In the genomic region with DNA sequence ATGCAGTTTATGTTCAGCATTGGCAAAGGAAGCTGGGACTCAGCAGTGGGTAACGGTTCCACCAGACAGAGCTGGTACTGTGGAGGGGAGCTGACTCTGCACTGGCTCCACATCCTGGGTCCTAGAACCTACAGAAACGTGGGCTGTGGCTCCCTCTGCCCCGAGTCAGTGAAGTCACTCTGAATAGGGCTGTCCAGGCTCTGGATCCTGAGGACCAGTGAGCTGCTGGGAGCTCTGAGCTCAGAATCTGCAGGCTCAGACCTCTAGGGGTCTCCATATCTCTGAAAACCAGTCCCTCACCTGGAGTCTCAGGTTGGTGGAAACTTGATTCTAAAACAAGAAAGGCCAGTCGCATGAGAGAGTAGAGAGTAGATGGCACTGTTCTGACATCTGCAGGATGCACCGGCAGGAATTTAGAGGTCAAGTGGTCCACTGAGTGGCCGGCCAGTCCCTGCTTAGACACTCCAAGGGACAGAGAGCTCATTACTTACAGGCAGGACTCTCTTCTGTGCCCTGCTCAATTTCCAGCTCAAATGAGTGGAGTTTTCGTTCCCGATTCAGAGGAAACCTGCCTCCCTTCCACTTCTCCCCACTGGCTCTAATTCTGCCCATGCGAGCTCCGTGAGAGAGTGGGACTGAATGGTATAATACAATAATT, we compare ENCODE assay signal across 11 cellular contexts. TPM values are rescaled to one million over a fixed set of nuclear protein-coding genes. Genes with fewer than 3 reads are reported as not detected.
A peak's percentile ranks its signal among the peaks of the same experiment; 100 is the strongest.
DNase-seq lines count a peak whose midpoint lies in the region; ATAC-seq, FAIRE-seq and TF ChIP-seq lines count a peak whose summit lies in the region.
"Had no signal": no experiment of that assay in that cellular context is flagged by ENCODE, and none has a peak within 500 bp of the region (broad histone marks: within the 10 kb centered on the region; RNA-seq: fewer than 3 reads in every experiment).

No MANE protein-coding gene starts in this region.

- CTCF ChIA-PET in IMR-90 (lab: Yijun Ruan, JAX) (interaction anchor here (0.6 to 1.1 kb wide), 4 partner anchors 12 to 154 kb away, joined by 3 to 8 read pairs (median 3); no protein-coding TSS in a partner anchor), GM12878 (lab: Yijun Ruan, JAX) (interaction anchor here (0.6 to 18.7 kb wide), 37 partner anchors 8 to 914 kb away, joined by 3 to 756 read pairs (median 5); a partner anchor contains a TSS)

- peaks cover 13% of the 10 kb centered on the region for H3K9me1 ChIP-seq in IMR-90 (ENCODE audit: insufficient read depth, low read length)

- H2AFZ ChIP-seq in IMR-90 (replicated peaks; ENCODE audit: low read length, poor library complexity) (no peak overlapping the region), GM12878 (ENCODE audit: control insufficient read depth, low read depth, low read length) (peak overlapping the region; percentile 6; the same call in 1 of the 2 replicates)

- no peak overlapping the region for H4K5ac ChIP-seq in IMR-90 (ENCODE audit: low read depth, low read length)

- H3K23ac ChIP-seq in IMR-90 (ENCODE audit: low read depth, low read length) = 0 out of 2 replicates have a peak overlapping the region, but pooled peaks have one; percentile 8

- ATAC-seq in IMR-90 (ENCODE audit: low read depth) (no peak), GM12878 (peak; percentile 90), lung (ENCODE audit: insufficient read depth, low FRiP score) (peak; percentile 24), GM18907 (IDR thresholded peaks at IDR 0.05; ENCODE audit: unreplicated experiment) (no peak)

- no peak for DNase-seq in IMR-90
- DNase-seq in GM12878 (ENCODE audit: low read depth, low spot score) = no peak
- no peak for DNase-seq in lung (ENCODE audit: low spot score)
- DNase-seq in glomerular visceral epithelial cell (ENCODE audit: extremely low spot score) = no peak
- no peak for DNase-seq in stimulated activated CD4-positive, alpha-beta T cell treated with anti-CD3 and anti-CD28 coated beads, Interleukin-4, amount 100 ng/mL, for 4 hours
- DNase-seq in activated effector memory CD4-positive, alpha-beta T cell treated with anti-CD3 and anti-CD28 coated beads, Interleukin-2, amount 50 U/mL, for 16 hours = no peak

- SMC1A ChIA-PET in GM12878 (lab: Charles Lee; ENCODE audit: uncharacterized antibody, unreplicated experiment) = interaction anchor here (0.6 to 12.9 kb wide), 21 partner anchors 10 to 148 kb away, joined by 3 to 274 read pairs (median 4); a partner anchor contains a TSS

- peaks cover 8% of the 10 kb centered on the region; the same call in 1 of the 2 replicates for H4K20me1 ChIP-seq in IMR-90 (ENCODE audit: insufficient read depth, low read length)
- no peaks in the 10 kb centered on the region for H4K20me1 ChIP-seq in GM12878 (ENCODE audit: control insufficient read depth, insufficient read depth)

- TF ChIP-seq CTCF in IMR-90 (conservative IDR thresholded peaks at IDR 0.05; ENCODE audit: low read depth, low read length) = peak; percentile 5; the same call in 1 of the 2 replicates
- TF ChIP-seq CTCF in GM12878 (IDR thresholded peaks at IDR 0.05 in 2 of 3, conservative IDR thresholded peaks at IDR 0.05 in 1 of 3; ENCODE audit: control insufficient read depth in 2 of 3, extremely low read depth in 1 of 3, insufficient read depth in 1 of 3, low read depth in 3 of 3, low read length in 3 of 3) = peak; percentile 46 to 56 (median 48); a peak in 5 of 6 replicates
- peak; percentile 2 for TF ChIP-seq CTCF in lung (IDR thresholded peaks at IDR 0.05; ENCODE audit: control extremely low read depth, extremely low read depth)

- H2AK5ac ChIP-seq in IMR-90 (ENCODE audit: low read depth, low read length) = 0 out of 2 replicates have a peak overlapping the region, but pooled peaks have one; percentile 56

- H3K56ac ChIP-seq in IMR-90 (ENCODE audit: extremely low read depth, insufficient read depth, low read length) = no peak overlapping the region

- H3K4me3 ChIP-seq in IMR-90 (ENCODE audit: insufficient read depth, low read depth, low read length) (no peak overlapping the region), GM12878 (no peak overlapping the region), lung (no peak overlapping the region)

- intact Hi-C loops in IMR-90 (cut with micrococcal nuclease) (no loop called here), GM12878 (cut with micrococcal nuclease; ENCODE audit: unreplicated experiment) (no loop called here)

- no peak for TF ChIP-seq POLR2A in IMR-90 (IDR thresholded peaks at IDR 0.05; ENCODE audit: low read depth, low read length)
- no peak for TF ChIP-seq POLR2A in GM12878 (IDR thresholded peaks at IDR 0.05; ENCODE audit: low read depth, low read length)

- no peak overlapping the region for H2BK5ac ChIP-seq in IMR-90 (ENCODE audit: low read depth, low read length, poor library complexity, severe bottlenecking)

- H3K36me3 ChIP-seq in IMR-90 (ENCODE audit: control insufficient read depth, insufficient read depth, low read length) = no peaks in the 10 kb centered on the region
- no peaks in the 10 kb centered on the region for H3K36me3 ChIP-seq in GM12878 (ENCODE audit: control insufficient read depth in 2 of 2, insufficient read depth in 2 of 2, low read length in 1 of 2)
- H3K36me3 ChIP-seq in lung (ENCODE audit: control insufficient read depth in 2 of 2, insufficient read depth in 2 of 2, low read length in 2 of 2) = no peaks in the 10 kb centered on the region

- BruUV-seq in IMR-90 (replicated peaks; lab: Mats Ljungman, UMichigan) (no TSS peak), GM12878 (replicated peaks; lab: Mats Ljungman, UMichigan) (no TSS peak)

- peak overlapping the region; percentile 25; the same call in 1 of the 2 replicates for H2BK20ac ChIP-seq in IMR-90 (ENCODE audit: low read depth, low read length)

- FAIRE-seq in G401.6 (lab: Jason Lieb, UNC) = peak; percentile 88
- FAIRE-seq in GM12878 (lab: Jason Lieb, UNC) = peak; percentile 7

- TF ChIP-seq RAD21 in IMR-90 (IDR thresholded peaks at IDR 0.05; ENCODE audit: low read length) (no peak), GM12878 (IDR thresholded peaks at IDR 0.05; ENCODE audit: insufficient read depth, low read depth, low read length) (peak; percentile 58)

- H3K9me3 ChIP-seq in IMR-90 (ENCODE audit: control insufficient read depth, insufficient read depth, low read length) = peaks cover 5% of the 10 kb centered on the region; the same call in 1 of the 2 replicates
- peaks cover 13% of the 10 kb centered on the region; the same call in 2 of the 3 replicates for H3K9me3 ChIP-seq in GM12878 (replicated peaks; ENCODE audit: control insufficient read depth, insufficient read depth, low read length)
- peaks cover 0 to 5% of the 10 kb centered on the region in 2 donors for H3K9me3 ChIP-seq in lung (ENCODE audit: control insufficient read depth in 2 of 2, insufficient read depth in 1 of 2, low read length in 1 of 2)

- H3K9ac ChIP-seq in IMR-90 (ENCODE audit: low read depth, low read length) (no peak overlapping the region), GM12878 (ENCODE audit: control insufficient read depth, insufficient read depth, low read length) (no peak overlapping the region)
- H3K9ac ChIP-seq: KMS-11 had no signal

- POLR2A ChIA-PET in IMR-90 (lab: Charles Lee; ENCODE audit: unreplicated experiment) = no interaction called here
- POLR2A ChIA-PET in GM12878 (lab: Charles Lee) = interaction anchor here (0.8 to 2.9 kb wide), 8 partner anchors 34 to 99 kb away, joined by 3 to 11 read pairs (median 4); no protein-coding TSS in a partner anchor

- RAD21 ChIA-PET in GM12878 (lab: Charles Lee; ENCODE audit: unreplicated experiment) = interaction anchor here (0.5 to 5.5 kb wide), 19 partner anchors 10 to 140 kb away, joined by 3 to 180 read pairs (median 4); a partner anchor contains a TSS

- no peaks in the 10 kb centered on the region for H3K27me3 ChIP-seq in IMR-90 (ENCODE audit: control insufficient read depth, insufficient read depth, low read length)
- H3K27me3 ChIP-seq in GM12878 (replicated peaks in 1 of 2; ENCODE audit: control insufficient read depth in 2 of 2, insufficient read depth in 2 of 2, low read length in 1 of 2) = no peaks in the 10 kb centered on the region
- no peaks in the 10 kb centered on the region for H3K27me3 ChIP-seq in lung (ENCODE audit: control insufficient read depth, insufficient read depth)

- WGBS in IMR-90 (ENCODE audit: extremely low coverage in 2 of 2, insufficient read length in 1 of 2), 2 experiments = 46% methylated on average over 3 of the region's 10 CpGs; no CpG with 5 or more reads in 1 of the 2 experiments
- 53% methylated on average over 10 of the region's 10 CpGs for WGBS in GM12878 (ENCODE audit: insufficient coverage, insufficient replicate concordance, low lambda C conversion rate, missing lambda C conversion rate)
- WGBS in lung, 2 donors = 44 to 57% methylated on average over 10 of the region's 10 CpGs

- dilution Hi-C loops in IMR-90 (cut with HindIII; ENCODE audit: low sequenced_read_pairs, unreplicated experiment) = no loop called here

- no peak overlapping the region for H2BK15ac ChIP-seq in IMR-90 (ENCODE audit: low read depth, low read length)

- no peak overlapping the region; the same call in 1 of the 2 replicates for H2BK120ac ChIP-seq in IMR-90 (ENCODE audit: low read depth, low read length)

- H3K4me1 ChIP-seq in IMR-90 (ENCODE audit: control insufficient read depth, insufficient read depth, low read length) (peaks cover 11% of the 10 kb centered on the region), GM12878 (ENCODE audit: control insufficient read depth, insufficient read depth, low read length) (no peaks in the 10 kb centered on the region; the same call in 1 of the 2 replicates), lung (ENCODE audit: control insufficient read depth in 2 of 2, insufficient read depth in 2 of 2, low read length in 2 of 2) (no peaks in the 10 kb centered on the region)

- in situ Hi-C loops in IMR-90 (cut with MboI; ENCODE audit: low sequenced_read_pairs) = no loop called here
- in situ Hi-C loops in GM12878 (cut with MboI) = no loop called here

- H3K18ac ChIP-seq in IMR-90 (ENCODE audit: low read depth, low read length) = no peak overlapping the region

- no peak for TF ChIP-seq EP300 in GM12878 (IDR thresholded peaks at IDR 0.05; ENCODE audit: borderline replicate concordance in 1 of 2, control insufficient read depth in 1 of 2, low read depth in 2 of 2, low read length in 2 of 2)

- H4K91ac ChIP-seq in IMR-90 (ENCODE audit: insufficient read depth, low read depth, low read length) = no peak overlapping the region

- H2AK9ac ChIP-seq in IMR-90 (replicated peaks; ENCODE audit: low read depth, low read length, poor library complexity) = no peak overlapping the region

- no peak overlapping the region; the same call in 1 of the 2 replicates for H3K4ac ChIP-seq in IMR-90 (ENCODE audit: low read depth, low read length)

- H3K79me1 ChIP-seq in IMR-90 (ENCODE audit: low read depth in 1 of 2, low read length in 2 of 2) = no peaks in the 10 kb centered on the region

- H3K27ac ChIP-seq in IMR-90 (ENCODE audit: insufficient read depth, low read length) (no peak overlapping the region), GM12878 (ENCODE audit: control insufficient read depth, insufficient read depth) (no peak overlapping the region), lung (ENCODE audit: low read depth in 1 of 2, low read length in 1 of 2) (no peak overlapping the region)
- H3K27ac ChIP-seq: epithelial cell of prostate, KMS-11 had no signal

- H4K8ac ChIP-seq in IMR-90 (ENCODE audit: low read depth in 2 of 2, low read length in 2 of 2) = no peak overlapping the region

- no peak overlapping the region for H3K14ac ChIP-seq in IMR-90 (replicated peaks; ENCODE audit: low read depth, low read length)

- H3K4me2 ChIP-seq in IMR-90 (ENCODE audit: low read depth, low read length) (no peak overlapping the region), GM12878 (ENCODE audit: control insufficient read depth, insufficient read depth) (no peak overlapping the region)
- H3K4me2 ChIP-seq: KMS-11 had no signal

- no peaks in the 10 kb centered on the region for H3K79me2 ChIP-seq in GM12878 (ENCODE audit: control insufficient read depth, insufficient read depth, low read length)

RNA-seq across cellular contexts. Expression of a gene that starts 18.6 kb away (rescaled TPM):
- total RNA-seq in IMR-90 (2012; rRNA removed) = not detected in 2 replicates
- polyA plus RNA-seq in IMR-90 (2012; rRNA removed) = not detected in 2 replicates
- polyA plus RNA-seq in IMR-90 (2012; cell fraction: cytosol; rRNA removed) = not detected in 2 replicates
- polyA plus RNA-seq in IMR-90 (2012; cell fraction: nucleus; rRNA removed; ENCODE audit: low replicate concordance) = 0.01 TPM in 1 of 2 replicates, not detected in the other
- 0.06 and 0.07 TPM in 2 replicates for total RNA-seq in GM12878 (2013; cell fraction: nucleolus; rRNA removed)
- total RNA-seq in GM12878 (2014; rRNA removed) = not detected in 2 replicates
- total RNA-seq in GM12878 (2014; rRNA removed; fragmentation: Illumina TruSeq; extraction: Trizol) = not detected in 2 replicates
- total RNA-seq in GM12878 (2021) = not detected in 2 replicates
- polyA plus RNA-seq in GM12878 (2011; ENCODE audit: low read depth) = not detected
- 0.01 TPM in 1 of 2 replicates, not detected in the other for polyA plus RNA-seq in GM12878 (2011; rRNA removed)
- not detected in 2 replicates for polyA plus RNA-seq in GM12878 (2011; cell fraction: cytosol; rRNA removed)
- 0.01 TPM in 1 of 2 replicates, not detected in the other for polyA plus RNA-seq in GM12878 (2011; cell fraction: nucleus; rRNA removed)
- polyA plus RNA-seq in GM12878 (2012) = not detected in 2 replicates
- not detected in 2 replicates for polyA plus RNA-seq in GM12878 (2014; fragmentation: Illumina TruSeq; extraction: Trizol)
- polyA plus RNA-seq in GM12878 (2014; fragmentation: Nextera tagmentation; extraction: Ambion mirVana) = not detected
- polyA plus RNA-seq in GM12878 (2014; rRNA removed) = not detected in 2 replicates
- polyA plus RNA-seq in GM12878 (2016; fragmentation: Nextera tagmentation; extraction: Ambion mirVana) = under 1 TPM in 1 of 2 experiments, not detected in 1; 0.03 TPM
- polyA minus RNA-seq in GM12878 (2011; rRNA and poly(A)+ RNA removed) = not detected in 2 replicates
- not detected in 2 replicates for polyA minus RNA-seq in GM12878 (2011; cell fraction: cytosol; rRNA and poly(A)+ RNA removed)
- polyA minus RNA-seq in GM12878 (2011; cell fraction: nucleus; rRNA and poly(A)+ RNA removed) = not detected in 2 replicates
- 1 to 10 TPM in 1 of 2 donors, under 1 TPM in 1; 0.12 to 2.2 TPM for total RNA-seq in lung
- under 1 TPM; 0.14 TPM for polyA plus RNA-seq in lung
- total RNA-seq: pulmonary artery endothelial cell had no signal

RNA-seq across cellular contexts. Expression of a gene that starts 31.9 kb away (rescaled TPM):
- total RNA-seq in IMR-90 (2012; rRNA removed) (102 and 211 TPM in 2 replicates), GM12878 (2014; rRNA removed) (297 and 344 TPM in 2 replicates), GM12878 (2014; rRNA removed; fragmentation: Illumina TruSeq; extraction: Trizol) (334 and 338 TPM in 2 replicates), GM12878 (2021) (254 and 260 TPM in 2 replicates), lung (100 to 1,000 TPM; 165 to 167 TPM)
- polyA plus RNA-seq in IMR-90 (2012; rRNA removed) (69.4 and 78.6 TPM in 2 replicates), GM12878 (2011; rRNA removed) (452 and 655 TPM in 2 replicates), GM12878 (2014; fragmentation: Illumina TruSeq; extraction: Trizol) (296 and 362 TPM in 2 replicates), GM12878 (2014; fragmentation: Nextera tagmentation; extraction: Ambion mirVana) (100 to 1,000 TPM; 224 to 386 TPM), GM12878 (2014; rRNA removed) (346 and 396 TPM in 2 replicates), GM12878 (2016; fragmentation: Nextera tagmentation; extraction: Ambion mirVana) (100 to 1,000 TPM; 353 to 365 TPM), lung (100 to 1,000 TPM; 214 to 251 TPM)
- polyA plus RNA-seq in IMR-90 (2012; cell fraction: cytosol; rRNA removed) = 32.2 and 54.5 TPM in 2 replicates
- polyA plus RNA-seq in IMR-90 (2012; cell fraction: nucleus; rRNA removed; ENCODE audit: low replicate concordance) = 15.3 and 36.3 TPM in 2 replicates
- 131 and 145 TPM in 2 replicates for total RNA-seq in GM12878 (2013; cell fraction: nucleolus; rRNA removed)
- 197 TPM for polyA plus RNA-seq in GM12878 (2011; ENCODE audit: low read depth)
- 191 and 218 TPM in 2 replicates for polyA plus RNA-seq in GM12878 (2011; cell fraction: cytosol; rRNA removed)
- 159 and 213 TPM in 2 replicates for polyA plus RNA-seq in GM12878 (2011; cell fraction: nucleus; rRNA removed)
- polyA plus RNA-seq in GM12878 (2012) = 207 and 266 TPM in 2 replicates
- 181 and 246 TPM in 2 replicates for polyA minus RNA-seq in GM12878 (2011; rRNA and poly(A)+ RNA removed)
- polyA minus RNA-seq in GM12878 (2011; cell fraction: cytosol; rRNA and poly(A)+ RNA removed) = 70.8 and 76.2 TPM in 2 replicates
- polyA minus RNA-seq in GM12878 (2011; cell fraction: nucleus; rRNA and poly(A)+ RNA removed) = 44.1 and 89.6 TPM in 2 replicates

Comparison
In these comparisons a context has a peak if more than half of its experiments do, and no peak if none do; other contexts are left out.
1. ATAC-seq: peak in GM12878 (single experiment) and lung (single experiment); none in IMR-90 (single experiment) and GM18907 (single experiment).
2. Peak in every context shown above with its lines, with median percentiles within 50 percentile points of each other: CTCF ChIP-seq.